In the genomic region with DNA sequence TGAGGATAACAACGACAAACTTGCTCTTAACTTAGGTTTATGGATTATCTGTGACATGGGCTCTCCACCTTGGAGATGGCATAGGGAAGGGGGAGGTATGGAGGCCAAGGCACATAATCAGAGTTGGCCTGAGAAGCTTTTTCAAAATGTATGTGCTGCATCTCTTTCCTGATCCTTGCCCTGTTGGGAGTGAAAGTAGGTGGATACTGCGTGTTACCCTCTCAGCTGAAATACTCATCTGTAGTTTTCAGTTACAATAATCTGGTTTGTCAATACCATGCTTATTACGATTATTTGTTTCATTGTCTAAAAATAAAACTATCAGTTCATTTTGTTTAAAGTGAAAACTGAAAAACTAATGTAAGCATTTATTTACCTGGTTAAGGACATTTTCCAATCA, we compare ENCODE assay signal across 15 cellular contexts.
DNase-seq lines count a peak whose midpoint lies in the region; ATAC-seq and TF ChIP-seq lines count a peak whose summit lies in the region.
"Had no signal": no experiment of that assay in that cellular context is flagged by ENCODE, and none has a peak within 500 bp of the region (broad histone marks: within the 10 kb centered on the region; RNA-seq: fewer than 3 reads in every experiment).

No MANE protein-coding gene starts in this region.

- H3K4me1 Mint-ChIP-seq in CD8-positive, alpha-beta memory T cell: no peaks in the 10 kb centered on the region

- no peak overlapping the region for H2AFZ ChIP-seq in OCI-LY1 (ENCODE audit: low read length)

- H3K9me3 ChIP-seq in OCI-LY1 (ENCODE audit: low read length): no peaks in the 10 kb centered on the region
- H3K9me3 ChIP-seq in CD8-positive, alpha-beta memory T cell (ENCODE audit: low read length): no peaks in the 10 kb centered on the region
- H3K9me3 ChIP-seq: right atrium auricular region had no signal

- POLR2A ChIA-PET in CD8-positive, alpha-beta memory T cell (lab: Charles Lee): no interaction called here

- H3K27me3 Mint-ChIP-seq in CD8-positive, alpha-beta memory T cell: no peaks in the 10 kb centered on the region
- H3K27me3 Mint-ChIP-seq: naive B cell had no signal

- H3K4me2 ChIP-seq in OCI-LY1 (ENCODE audit: low read length): no peak overlapping the region

- H3F3A ChIP-seq in OCI-LY1 (ENCODE audit: insufficient read depth, low read length): no peaks in the 10 kb centered on the region

- no peak overlapping the region for H3K4me3 Mint-ChIP-seq in CD8-positive, alpha-beta memory T cell
- H3K4me3 Mint-ChIP-seq: naive B cell had no signal

- H3K9me3 Mint-ChIP-seq in CD8-positive, alpha-beta memory T cell: no peaks in the 10 kb centered on the region
- H3K9me3 Mint-ChIP-seq: naive B cell had no signal

- no peak for DNase-seq in COLO829 (ENCODE audit: low spot score)
- DNase-seq in SHP77 treated with DMSO at 0.1 percent for 48 hours (lab: John Stamatoyannopoulos, UW): no peak
- DNase-seq in CD8-positive, alpha-beta memory T cell: no peak
- no peak for DNase-seq in NK-92 treated with Interleukin-12 subunit alpha and Interleukin-12 subunit beta, amount 100 ng/mL, for 24 hours (lab: John Stamatoyannopoulos, UW)
- DNase-seq: activated naive CD4-positive, alpha-beta T cell treated with Interleukin-2 at 50 U/mL for 16 hours; head of caudate nucleus; naive B cell; NCI-H2081; stimulated activated CD4-positive, alpha-beta T cell treated with anti-CD3 and anti-CD28 coated beads, Interleukin-4, amount 100 ng/mL, for 24 hours; stimulated activated naive CD4-positive, alpha-beta T cell had no signal

- H3K79me2 ChIP-seq in OCI-LY1 (ENCODE audit: insufficient read depth, low read length): no peaks in the 10 kb centered on the region

- H3K4me1 ChIP-seq in OCI-LY1 (ENCODE audit: insufficient read depth, low read length, severe bottlenecking): peaks cover 19% of the 10 kb centered on the region
- H3K4me1 ChIP-seq in CD8-positive, alpha-beta memory T cell (ENCODE audit: insufficient read depth, low read length): no peaks in the 10 kb centered on the region
- H3K4me1 ChIP-seq: right atrium auricular region had no signal

- TF ChIP-seq CTCF in OCI-LY1 (IDR thresholded peaks at IDR 0.05; ENCODE audit: low read length): no peak

- CTCF ChIA-PET in CD8-positive, alpha-beta memory T cell (lab: Charles Lee): no interaction called here

- H3K27ac ChIP-seq in OCI-LY1 (ENCODE audit: low read depth, low read length, poor library complexity, severe bottlenecking): peak overlapping the region; percentile 35
- H3K27ac ChIP-seq in CD8-positive, alpha-beta memory T cell (ENCODE audit: low read depth, low read length): no peak overlapping the region
- H3K27ac ChIP-seq: right atrium auricular region had no signal

- no peak overlapping the region for H3K4me3 ChIP-seq in OCI-LY1 (ENCODE audit: low read depth, low read length, poor library complexity, severe bottlenecking)
- H3K4me3 ChIP-seq in CD8-positive, alpha-beta memory T cell (ENCODE audit: low read length): no peak overlapping the region
- H3K4me3 ChIP-seq: right atrium auricular region had no signal

- no peaks in the 10 kb centered on the region for H4K20me1 ChIP-seq in OCI-LY1 (ENCODE audit: insufficient read depth, low read length)

- no peak overlapping the region for H3K9ac ChIP-seq in OCI-LY1 (ENCODE audit: low read length)

- peaks cover 1 to 4% (median 3%) of the 10 kb centered on the region in 3 donors for H3K36me3 Mint-ChIP-seq in CD8-positive, alpha-beta memory T cell

- H3K36me3 ChIP-seq in OCI-LY1 (ENCODE audit: insufficient read depth, low read length): peaks cover 15% of the 10 kb centered on the region
- H3K36me3 ChIP-seq in CD8-positive, alpha-beta memory T cell (ENCODE audit: insufficient read depth, low read length): no peaks in the 10 kb centered on the region

- H3K27ac Mint-ChIP-seq in CD8-positive, alpha-beta memory T cell: no peak overlapping the region

- ATAC-seq in GM18498 (IDR thresholded peaks at IDR 0.05; ENCODE audit: unreplicated experiment) (peak; percentile 49), GM21360 (IDR thresholded peaks at IDR 0.05; ENCODE audit: unreplicated experiment) (peak; percentile 18), HG02938 (IDR thresholded peaks at IDR 0.05; ENCODE audit: unreplicated experiment) (peak; percentile 26)

- no peaks in the 10 kb centered on the region for H3K27me3 ChIP-seq in OCI-LY1 (ENCODE audit: insufficient read depth, low read length)
- H3K27me3 ChIP-seq in CD8-positive, alpha-beta memory T cell (ENCODE audit: insufficient read depth, low read length, poor library complexity, severe bottlenecking): no peaks in the 10 kb centered on the region
- H3K27me3 ChIP-seq: right atrium auricular region had no signal

- H3K9me2 ChIP-seq in OCI-LY1 (ENCODE audit: low read depth, low read length): no peaks in the 10 kb centered on the region
